ENCODE assay signal across 24 cellular contexts in the genomic region with DNA sequence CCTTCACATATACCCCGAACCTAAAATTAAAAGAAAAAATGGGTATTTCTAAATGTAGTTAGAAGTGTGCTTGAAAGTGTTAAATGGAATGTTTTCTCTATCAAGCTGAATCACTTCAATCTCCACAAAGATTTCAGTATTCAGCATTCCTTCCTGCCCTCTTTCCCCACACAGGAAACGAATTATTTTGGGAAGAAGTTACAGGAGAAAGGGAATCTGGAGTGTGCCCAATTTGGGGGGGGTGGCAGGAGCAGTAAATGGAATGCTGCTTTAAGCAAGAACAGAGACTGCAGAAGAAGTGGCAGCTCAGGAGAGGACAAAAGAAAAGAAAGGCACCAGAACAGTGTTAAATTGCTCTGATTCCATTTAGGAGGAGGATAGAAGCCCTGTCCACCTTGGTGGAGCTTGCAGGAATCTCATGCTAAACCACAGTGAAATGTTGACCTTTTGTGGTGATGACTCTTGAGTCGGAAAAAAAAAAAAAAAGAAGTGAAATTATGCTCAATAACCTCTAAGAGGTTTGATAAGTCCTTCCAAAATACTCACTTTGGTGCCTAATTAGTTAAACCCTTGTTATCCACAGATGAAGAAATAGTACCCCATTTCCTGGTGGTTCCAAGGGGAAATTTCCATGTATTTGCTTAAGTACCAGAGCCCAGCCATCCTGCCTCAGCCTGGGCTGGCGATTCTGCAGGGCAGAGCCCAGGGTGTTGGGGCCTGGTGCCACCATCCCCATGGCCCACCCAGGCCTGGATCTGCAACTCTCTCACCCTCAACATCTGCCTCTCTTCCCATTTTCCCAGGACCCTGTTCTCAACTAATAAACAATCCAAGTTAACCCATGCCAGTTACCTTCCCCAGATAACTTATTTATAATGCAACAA.
"Had no signal": no experiment of that assay in that cellular context is flagged by ENCODE, and none has a peak within 500 bp of the region (broad histone marks: within the 10 kb centered on the region; RNA-seq: fewer than 3 reads in every experiment).

No MANE protein-coding gene starts in this region.

- H3K4me1 Mint-ChIP-seq: activated CD8-positive, alpha-beta memory T cell treated with anti-CD3 and anti-CD28 coated beads, Interleukin-2, amount 10 ng/mL, durations not matched to agents 7 days and 5 days; central memory CD8-positive, alpha-beta T cell; neural crest cell; stimulated activated naive CD8-positive, alpha-beta T cell treated with anti-CD3 and anti-CD28 coated beads, Interleukin-15, amount 100 ng/mL, for 72 hours had no signal

- H3K27me3 ChIP-seq: adrenal gland, brain microvascular endothelial cell, ovary, testis, upper lobe of left lung had no signal

- H3K27me3 Mint-ChIP-seq: dendritic cell treated with granulocyte-macrophage colony-stimulating factor and Interleukin-4, amounts not matched to agents 40 ng/mL and 50 ng/mL, for 4 days had no signal

- H3K4me3 Mint-ChIP-seq: activated CD4-positive, alpha-beta memory T cell treated with anti-CD3 and anti-CD28 coated beads for 36 hours; activated CD8-positive, alpha-beta memory T cell treated with anti-CD3 and anti-CD28 coated beads, Interleukin-2, amount 10 ng/mL, durations not matched to agents 7 days and 5 days; central memory CD8-positive, alpha-beta T cell; dendritic cell treated with granulocyte-macrophage colony-stimulating factor and Interleukin-4, amounts not matched to agents 40 ng/mL and 50 ng/mL, for 4 days; neural crest cell; stimulated activated naive CD8-positive, alpha-beta T cell treated with anti-CD3 and anti-CD28 coated beads, Interleukin-15, amount 100 ng/mL, for 72 hours had no signal

- DNase-seq: activated CD4-positive, alpha-beta memory T cell treated with anti-CD3 and anti-CD28 coated beads for 36 hours; activated CD4-positive, alpha-beta T cell treated with anti-CD3 and anti-CD28 coated beads for 1 hour; activated CD8-positive, alpha-beta memory T cell treated with anti-CD3 and anti-CD28 coated beads, Interleukin-2, amount 10 ng/mL, durations not matched to agents 7 days and 5 days; activated naive CD4-positive, alpha-beta T cell treated with anti-CD3 and anti-CD28 coated beads, Interleukin-2, amount 50 U/mL, for 16 hours; activated T-cell treated with anti-CD3 and anti-CD28 coated beads, Interleukin-2, amount 50 U/mL, for 1 hour; adrenal gland; brain microvascular endothelial cell; effector memory CD4-positive, alpha-beta T cell; foreskin fibroblast; glutamatergic neuron; left cardiac atrium; lower lobe of right lung; midbrain; ovary; stimulated activated naive CD8-positive, alpha-beta T cell treated with anti-CD3 and anti-CD28 coated beads, Interleukin-15, amount 100 ng/mL, for 72 hours; T-helper 1 cell; T1000; testis had no signal

- H3K36me3 ChIP-seq: adrenal gland, brain microvascular endothelial cell, lower lobe of right lung, ovary, upper lobe of left lung had no signal

- ATAC-seq: activated CD8-positive, alpha-beta memory T cell treated with anti-CD3 and anti-CD28 coated beads, Interleukin-2, amount 10 ng/mL, durations not matched to agents 7 days and 5 days; left cardiac atrium; sciatic nerve; stimulated activated naive CD8-positive, alpha-beta T cell treated with anti-CD3 and anti-CD28 coated beads, Interleukin-15, amount 100 ng/mL, for 72 hours had no signal

- H3K9me3 Mint-ChIP-seq: activated CD4-positive, alpha-beta memory T cell treated with anti-CD3 and anti-CD28 coated beads for 36 hours; central memory CD8-positive, alpha-beta T cell; dendritic cell treated with granulocyte-macrophage colony-stimulating factor and Interleukin-4, amounts not matched to agents 40 ng/mL and 50 ng/mL, for 4 days; neural crest cell had no signal

- H3K4me1 ChIP-seq: adrenal gland, lower lobe of right lung had no signal

- H3K9me3 ChIP-seq: adrenal gland, lower lobe of right lung, ovary, testis, upper lobe of left lung had no signal

- H3K27ac ChIP-seq: adrenal gland, brain microvascular endothelial cell, lower lobe of right lung, ovary, testis, upper lobe of left lung, VCaP had no signal

- H3K36me3 Mint-ChIP-seq: activated CD4-positive, alpha-beta memory T cell treated with anti-CD3 and anti-CD28 coated beads for 36 hours; activated CD8-positive, alpha-beta memory T cell treated with anti-CD3 and anti-CD28 coated beads, Interleukin-2, amount 10 ng/mL, durations not matched to agents 7 days and 5 days had no signal

- H3K27ac Mint-ChIP-seq: activated CD4-positive, alpha-beta memory T cell treated with anti-CD3 and anti-CD28 coated beads for 36 hours; activated CD8-positive, alpha-beta memory T cell treated with anti-CD3 and anti-CD28 coated beads, Interleukin-2, amount 10 ng/mL, durations not matched to agents 7 days and 5 days; dendritic cell treated with granulocyte-macrophage colony-stimulating factor and Interleukin-4, amounts not matched to agents 40 ng/mL and 50 ng/mL, for 4 days; stimulated activated naive CD8-positive, alpha-beta T cell treated with anti-CD3 and anti-CD28 coated beads, Interleukin-15, amount 100 ng/mL, for 72 hours had no signal

- H3K4me3 ChIP-seq: adrenal gland, lower lobe of right lung, ovary, testis, upper lobe of left lung had no signal
